Comparison of ENCODE assay signal across 18 cellular contexts in genomic region chr18:54440292-54440691, GRCh38.
DNase-seq lines count a peak whose midpoint lies in the region; ATAC-seq and TF ChIP-seq lines count a peak whose summit lies in the region.
"Had no signal": no experiment of that assay in that cellular context is flagged by ENCODE, and none has a peak within 500 bp of the region (broad histone marks: within the 10 kb centered on the region; RNA-seq: fewer than 3 reads in every experiment).

No MANE protein-coding gene starts in this region.

- no peaks in the 10 kb centered on the region for H3K27me3 ChIP-seq in HAP-1 (ENCODE audit: low read depth)

- no peak overlapping the region for H3K4me3 ChIP-seq in HAP-1

- in situ Hi-C loops in HAP-1 (cut with MboI; ENCODE audit: low sequenced_read_pairs) = loop anchor here (25.0 kb wide), 2 partner anchors 222 to 547 kb away; no protein-coding TSS in a partner anchor

- no peaks in the 10 kb centered on the region for H3K36me3 ChIP-seq in HAP-1 (replicated peaks)

- DNase-seq in left cardiac atrium (peak; percentile 20), left ventricle myocardium superior (no peak), erythroblast (lab: John Stamatoyannopoulos, UW) (peak; percentile 20 to 39), myocyte (ENCODE audit: low read depth) (peak; percentile 51), HAP-1 (ENCODE audit: low spot score in 2 of 2) (no peak)
- DNase-seq in activated CD4-positive, alpha-beta T cell treated with anti-CD3 and anti-CD28 coated beads, Interleukin-2, amount 50 U/mL, for 48 hours = no peak
- DNase-seq: 8988T; CD4-positive, CD25-positive, alpha-beta regulatory T cell; COR-L47; DMS53; Karpas-422; NCI-H1105; NCI-H2081; NCI-H2171 treated with DMSO at 0.1 percent for 48 hours; NCI-H748 treated with DMSO at 0.1 percent for 48 hours; SK-N-SH had no signal

- intact Hi-C loops in left cardiac atrium (cut with DNase I) = loop anchor here in 1 of 2 donors (5.0 kb wide), 1 partner anchor 232 kb away; no protein-coding TSS in a partner anchor
- intact Hi-C loops in left ventricle myocardium superior (cut with micrococcal nuclease) = no loop called here

- no peak for TF ChIP-seq POLR2A in erythroblast (IDR thresholded peaks at IDR 0.05; ENCODE audit: low read length)

- H3K9me3 ChIP-seq in HAP-1 = no peaks in the 10 kb centered on the region
- H3K9me3 ChIP-seq: SK-N-SH had no signal

- H3K4me1 ChIP-seq in HAP-1 = peaks cover 8% of the 10 kb centered on the region; the same call in 1 of the 2 replicates

- ATAC-seq in left cardiac atrium (no peak), left ventricle myocardium superior (no peak), GM21526 (IDR thresholded peaks at IDR 0.05; ENCODE audit: low FRiP score, unreplicated experiment) (no peak), HG03571 (IDR thresholded peaks at IDR 0.05; ENCODE audit: unreplicated experiment) (no peak)

Comparison
In these comparisons a context has a peak if more than half of its experiments do, and no peak if none do; other contexts are left out.
1. DNase-seq: peak in left cardiac atrium (single experiment), erythroblast (2 of 2) and myocyte (single experiment); none in left ventricle myocardium superior (single experiment), HAP-1 (0 of 2) and activated CD4-positive, alpha-beta T cell treated with anti-CD3 and anti-CD28 coated beads, Interleukin-2, amount 50 U/mL, for 48 hours (0 of 2).